Comparison of ENCODE assay signal across 8 cellular contexts in the genomic region with DNA sequence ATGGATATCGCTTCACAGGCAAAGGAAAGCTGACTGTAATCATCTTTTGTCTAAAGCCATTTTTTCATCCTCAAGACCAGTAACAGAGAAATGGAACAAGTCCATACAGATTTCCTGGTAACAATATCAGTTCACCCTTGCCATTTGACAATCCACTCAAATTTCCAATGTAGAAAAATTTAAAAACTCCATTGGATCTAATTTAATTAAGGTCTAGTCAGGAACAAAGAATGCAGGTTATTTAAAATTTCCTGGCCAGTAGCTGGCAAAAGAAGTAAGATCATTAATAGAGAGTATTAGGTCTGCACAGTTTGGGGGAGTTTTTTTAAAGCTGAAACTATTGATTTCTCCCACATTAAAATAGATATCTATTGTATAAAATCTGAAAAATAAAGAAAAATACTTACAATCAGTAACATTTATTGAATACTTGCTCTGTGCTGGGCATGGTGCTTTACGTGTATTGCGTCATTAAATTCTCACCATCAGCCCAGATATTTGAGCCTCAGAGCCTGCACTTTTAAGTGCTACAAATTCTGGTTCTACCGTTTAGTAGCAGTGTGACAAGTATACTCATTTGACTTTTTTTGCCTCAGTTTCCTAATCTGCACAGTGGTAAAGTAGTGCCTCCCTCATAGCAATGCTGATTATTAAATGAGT.
"Had no signal": no experiment of that assay in that cellular context is flagged by ENCODE, and none has a peak within 500 bp of the region (broad histone marks: within the 10 kb centered on the region; RNA-seq: fewer than 3 reads in every experiment).

No MANE protein-coding gene starts in this region.

- ATAC-seq: GM23338, K562 had no signal

- H3K4me2 ChIP-seq: GM23338 had no signal

- H3K27ac Mint-ChIP-seq: GM23338, H9 had no signal

- DNase-seq: H9, HCEC 1CT, KG1 had no signal

- FAIRE-seq: H1, H54, HTR-8/SVneo, K562 had no signal

- H2AFZ ChIP-seq: GM23338 had no signal

- H3K4me3 Mint-ChIP-seq: GM23338, H9 had no signal

- H3K4me3 ChIP-seq: GM23338, K562 had no signal
